15 cellular contexts compared by ENCODE assay signal in the genomic region with DNA sequence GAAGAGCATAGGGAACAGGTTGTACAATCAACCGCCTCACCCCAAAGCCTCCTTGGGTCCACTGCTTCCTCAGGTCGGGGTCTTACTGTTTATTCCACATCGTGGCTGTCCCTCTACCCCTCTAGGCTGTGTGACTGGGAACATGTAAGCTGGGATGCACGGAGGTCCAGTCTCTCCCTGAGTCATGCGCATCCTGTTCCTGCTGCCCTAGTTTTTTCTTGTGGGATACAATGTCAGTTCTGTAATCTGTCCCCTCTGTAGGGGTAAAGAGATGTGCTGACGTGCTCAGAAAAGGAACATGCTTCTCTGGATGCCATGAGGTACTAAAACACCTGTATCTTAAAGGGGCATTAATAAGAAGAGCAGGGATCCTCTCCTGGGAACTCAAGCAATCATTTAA.
DNase-seq lines count a peak whose midpoint lies in the region; ATAC-seq and TF ChIP-seq lines count a peak whose summit lies in the region.
"Had no signal": no experiment of that assay in that cellular context is flagged by ENCODE, and none has a peak within 500 bp of the region (broad histone marks: within the 10 kb centered on the region; RNA-seq: fewer than 3 reads in every experiment).

No MANE protein-coding gene starts in this region.

- H3K27me3 Mint-ChIP-seq in activated T-cell treated with anti-CD3 and anti-CD28 coated beads, Interleukin-2, amount 50 U/mL, for 72 hours (ENCODE audit: low read depth): no peaks in the 10 kb centered on the region
- H3K27me3 Mint-ChIP-seq in activated CD4-positive, alpha-beta memory T cell treated with anti-CD3 and anti-CD28 coated beads, Interleukin-2, amount 10 ng/mL, durations not matched to agents 7 days and 5 days: no peaks in the 10 kb centered on the region
- H3K27me3 Mint-ChIP-seq: IgD-negative memory B cell had no signal

- H3K9ac ChIP-seq in skeletal muscle satellite cell (ENCODE audit: low read depth, low read length): peak overlapping the region; percentile 32

- peaks cover 28 to 96% (median 45%) of the 10 kb centered on the region in 3 donors for H3K4me1 ChIP-seq in gastroesophageal sphincter
- H3K4me1 ChIP-seq in skeletal muscle satellite cell (ENCODE audit: control insufficient read depth, insufficient read depth, low read length): peaks cover 39% of the 10 kb centered on the region
- H3K4me1 ChIP-seq: A549 had no signal

- no peak for TF ChIP-seq POLR2A in gastroesophageal sphincter (IDR thresholded peaks at IDR 0.05)

- no peak for DNase-seq in activated T-cell treated with anti-CD3 and anti-CD28 coated beads, Interleukin-2, amount 50 U/mL, for 72 hours
- DNase-seq in activated T-cell treated with anti-CD3 and anti-CD28 coated beads, Interleukin-2, amount 50 U/mL, for 1 hour: no peak
- no peak for DNase-seq in activated CD4-positive, alpha-beta memory T cell treated with anti-CD3 and anti-CD28 coated beads, Interleukin-2, amount 10 ng/mL, durations not matched to agents 7 days and 5 days
- DNase-seq in kidney tubule cell (ENCODE audit: low spot score) (no peak), H4 (ENCODE audit: low spot score) (no peak)
- DNase-seq: activated CD8-positive, alpha-beta memory T cell treated with anti-CD3 and anti-CD28 coated beads, Interleukin-2, amount 50 U/mL, for 4 hours; NCI-H1417 treated with DMSO at 0.1 percent for 48 hours; NCI-H446; stimulated activated CD4-positive, alpha-beta T cell treated with anti-CD3 and anti-CD28 coated beads, Interleukin-12 subunit alpha, Interleukin-12 subunit beta, amount 100 ng/mL, for 4 hours had no signal

- H3K9me3 ChIP-seq in gastroesophageal sphincter (no peaks in the 10 kb centered on the region), skeletal muscle satellite cell (replicated peaks; ENCODE audit: low read length) (no peaks in the 10 kb centered on the region)
- H3K9me3 ChIP-seq: A549, vagina had no signal

- no peaks in the 10 kb centered on the region for H3K9me3 Mint-ChIP-seq in activated T-cell treated with anti-CD3 and anti-CD28 coated beads, Interleukin-2, amount 50 U/mL, for 72 hours
- H3K9me3 Mint-ChIP-seq in activated CD4-positive, alpha-beta memory T cell treated with anti-CD3 and anti-CD28 coated beads, Interleukin-2, amount 10 ng/mL, durations not matched to agents 7 days and 5 days: no peaks in the 10 kb centered on the region
- H3K9me3 Mint-ChIP-seq: IgD-negative memory B cell had no signal

- H3K27me3 ChIP-seq in gastroesophageal sphincter (no peaks in the 10 kb centered on the region), skeletal muscle satellite cell (ENCODE audit: control insufficient read depth, insufficient read depth, low read length) (no peaks in the 10 kb centered on the region)
- H3K27me3 ChIP-seq: vagina had no signal

- CTCF ChIA-PET in activated CD4-positive, alpha-beta memory T cell treated with anti-CD3 and anti-CD28 coated beads, Interleukin-2, amount 10 ng/mL, durations not matched to agents 7 days and 5 days (lab: Charles Lee): interaction anchor here (1.1 kb wide), 1 partner anchor 465 kb away, joined by 3 read pairs; no protein-coding TSS in a partner anchor

- peak overlapping the region; percentile 10 for H3K4me2 ChIP-seq in skeletal muscle satellite cell (ENCODE audit: low read length)
- H3K4me2 ChIP-seq: A549 had no signal

- H3K4me3 Mint-ChIP-seq in activated T-cell treated with anti-CD3 and anti-CD28 coated beads, Interleukin-2, amount 50 U/mL, for 72 hours: peak overlapping the region in 1 of 2 donors; percentile 34
- H3K4me3 Mint-ChIP-seq in activated CD4-positive, alpha-beta memory T cell treated with anti-CD3 and anti-CD28 coated beads, Interleukin-2, amount 10 ng/mL, durations not matched to agents 7 days and 5 days: no peak overlapping the region
- H3K4me3 Mint-ChIP-seq: IgD-negative memory B cell had no signal

- WGBS in gastroesophageal sphincter (ENCODE audit: low coverage in 1 of 2), 2 donors: 65 to 93% methylated on average over 3 to 6 of the region's 6 CpGs

- H3K4me3 ChIP-seq in gastroesophageal sphincter: no peak overlapping the region
- no peak overlapping the region for H3K4me3 ChIP-seq in skeletal muscle satellite cell (ENCODE audit: low read length)
- H3K4me3 ChIP-seq: A549, vagina had no signal

- peak overlapping the region; percentile 78 for H3K27ac Mint-ChIP-seq in activated T-cell treated with anti-CD3 and anti-CD28 coated beads, Interleukin-2, amount 50 U/mL, for 72 hours
- H3K27ac Mint-ChIP-seq in activated CD4-positive, alpha-beta memory T cell treated with anti-CD3 and anti-CD28 coated beads, Interleukin-2, amount 10 ng/mL, durations not matched to agents 7 days and 5 days: peak overlapping the region; percentile 38

- no peak for ATAC-seq in activated T-cell treated with anti-CD3 and anti-CD28 coated beads, Interleukin-2, amount 50 U/mL, for 72 hours (replicated peaks in 1 of 2)
- ATAC-seq in gastroesophageal sphincter (no peak), HG02623 (IDR thresholded peaks at IDR 0.05; ENCODE audit: unreplicated experiment) (no peak)
- ATAC-seq: A549 had no signal

- POLR2A ChIA-PET in activated CD4-positive, alpha-beta memory T cell treated with anti-CD3 and anti-CD28 coated beads, Interleukin-2, amount 10 ng/mL, durations not matched to agents 7 days and 5 days (lab: Charles Lee): no interaction called here

- no peak for TF ChIP-seq CTCF in gastroesophageal sphincter (IDR thresholded peaks at IDR 0.05)

- peaks cover 66% of the 10 kb centered on the region for H3K4me1 Mint-ChIP-seq in activated T-cell treated with anti-CD3 and anti-CD28 coated beads, Interleukin-2, amount 50 U/mL, for 72 hours (ENCODE audit: low read depth)
- H3K4me1 Mint-ChIP-seq in activated CD4-positive, alpha-beta memory T cell treated with anti-CD3 and anti-CD28 coated beads, Interleukin-2, amount 10 ng/mL, durations not matched to agents 7 days and 5 days: peaks cover 46% of the 10 kb centered on the region

- TF ChIP-seq EP300 in gastroesophageal sphincter (IDR thresholded peaks at IDR 0.05): no peak

- peak overlapping the region; percentile 30 to 94 (median 51) for H3K27ac ChIP-seq in gastroesophageal sphincter
- H3K27ac ChIP-seq: A549, vagina had no signal

- H3K36me3 ChIP-seq in gastroesophageal sphincter (peaks cover 0 to 7% of the 10 kb centered on the region in 2 donors), skeletal muscle satellite cell (ENCODE audit: insufficient read depth, low read length) (peaks cover 42% of the 10 kb centered on the region)
- H3K36me3 ChIP-seq: vagina had no signal

- H3K36me3 Mint-ChIP-seq in activated T-cell treated with anti-CD3 and anti-CD28 coated beads, Interleukin-2, amount 50 U/mL, for 72 hours (ENCODE audit: insufficient read depth in 2 of 2): peaks cover 3 to 5% of the 10 kb centered on the region in 2 donors
- H3K36me3 Mint-ChIP-seq in activated CD4-positive, alpha-beta memory T cell treated with anti-CD3 and anti-CD28 coated beads, Interleukin-2, amount 10 ng/mL, durations not matched to agents 7 days and 5 days (ENCODE audit: low read depth): peaks cover 38% of the 10 kb centered on the region
